ENCODE assay signal across 9 cellular contexts in genomic region chr6:165439928-165440554, GRCh38.
DNase-seq lines count a peak whose midpoint lies in the region; ATAC-seq and TF ChIP-seq lines count a peak whose summit lies in the region.
"Had no signal": no experiment of that assay in that cellular context is flagged by ENCODE, and none has a peak within 500 bp of the region (broad histone marks: within the 10 kb centered on the region; RNA-seq: fewer than 3 reads in every experiment).

No MANE protein-coding gene starts in this region.

- peaks cover 16% of the 10 kb centered on the region for H3K9me3 Mint-ChIP-seq in HFFc6

- no peaks in the 10 kb centered on the region for H3K9me3 ChIP-seq in psoas muscle

- no peaks in the 10 kb centered on the region; the same call in 1 of the 2 replicates for H3K36me3 Mint-ChIP-seq in HFFc6 (ENCODE audit: low read depth)

- no peak overlapping the region for H3K27ac Mint-ChIP-seq in HFFc6

- H3K4me3 ChIP-seq in epithelial cell of esophagus (ENCODE audit: low read length), result no peak overlapping the region
- H3K4me3 ChIP-seq in psoas muscle, result no peak overlapping the region

- H3K4me3 Mint-ChIP-seq in HFFc6, result no peak overlapping the region

- no peaks in the 10 kb centered on the region for H3K27me3 ChIP-seq in psoas muscle (ENCODE audit: insufficient read depth in 3 of 3, low read length in 2 of 3)

- intact Hi-C loops in psoas muscle (cut with DNase I) (loop anchor here (2.0 to 10.0 kb wide), 5 partner anchors 215 to 665 kb away; no protein-coding TSS in a partner anchor), head of caudate nucleus (cut with DNase I) (loop anchor here (2.0 kb wide), 1 partner anchor 411 kb away; no protein-coding TSS in a partner anchor)

- TF ChIP-seq CTCF in HFFc6 (IDR thresholded peaks at IDR 0.05), result peak; percentile 69
- peak; percentile 50 for TF ChIP-seq CTCF in epithelial cell of esophagus (IDR thresholded peaks at IDR 0.05; ENCODE audit: insufficient read depth, low read depth, low read length, missing control alignments)
- TF ChIP-seq CTCF in psoas muscle (IDR thresholded peaks at IDR 0.05), result peak; percentile 66

- no peaks in the 10 kb centered on the region for H3K27me3 Mint-ChIP-seq in HFFc6 (ENCODE audit: insufficient read depth)

- no peak overlapping the region for H3K27ac ChIP-seq in psoas muscle

- ATAC-seq in psoas muscle, result peak in 1 of 4 donors; percentile 60
- no peak for ATAC-seq in GM19328 (IDR thresholded peaks at IDR 0.05; ENCODE audit: unreplicated experiment)

- DNase-seq in DMS53 (lab: John Stamatoyannopoulos, UW), result peak; percentile 70
- peak; percentile 6 for DNase-seq in HFFc6
- peak; percentile 20 for DNase-seq in NCI-H748 treated with DMSO at 0.1 percent for 48 hours (lab: John Stamatoyannopoulos, UW)
- peak; percentile 76 for DNase-seq in epithelial cell of esophagus (ENCODE audit: low read depth)
- DNase-seq in psoas muscle, result no peak
- no peak for DNase-seq in head of caudate nucleus
- no peak for DNase-seq in GF-D8 (lab: John Stamatoyannopoulos, UW)
- DNase-seq: left cardiac atrium had no signal

- no peaks in the 10 kb centered on the region for H3K4me1 Mint-ChIP-seq in HFFc6 (ENCODE audit: low read depth)

- 43 to 48% (median 46%) methylated on average over 4 of the region's 4 CpGs for WGBS in psoas muscle, 3 donors

- H3K4me1 ChIP-seq in psoas muscle, result no peaks in the 10 kb centered on the region

- H3K36me3 ChIP-seq in psoas muscle (ENCODE audit: insufficient read depth in 1 of 2, low read depth in 1 of 2), result no peaks in the 10 kb centered on the region

Comparison
In these comparisons a context has a peak if more than half of its experiments do, and no peak if none do; other contexts are left out.
1. DNase-seq: peak in DMS53 (single experiment), HFFc6 (single experiment), NCI-H748 treated with DMSO at 0.1 percent for 48 hours (single experiment) and epithelial cell of esophagus (single experiment); none in psoas muscle (0 of 2), head of caudate nucleus (0 of 42) and GF-D8 (single experiment).
2. Peak in every context shown above with its lines, with median percentiles within 50 percentile points of each other: CTCF ChIP-seq.